13 cellular contexts compared by ENCODE assay signal in the genomic region with DNA sequence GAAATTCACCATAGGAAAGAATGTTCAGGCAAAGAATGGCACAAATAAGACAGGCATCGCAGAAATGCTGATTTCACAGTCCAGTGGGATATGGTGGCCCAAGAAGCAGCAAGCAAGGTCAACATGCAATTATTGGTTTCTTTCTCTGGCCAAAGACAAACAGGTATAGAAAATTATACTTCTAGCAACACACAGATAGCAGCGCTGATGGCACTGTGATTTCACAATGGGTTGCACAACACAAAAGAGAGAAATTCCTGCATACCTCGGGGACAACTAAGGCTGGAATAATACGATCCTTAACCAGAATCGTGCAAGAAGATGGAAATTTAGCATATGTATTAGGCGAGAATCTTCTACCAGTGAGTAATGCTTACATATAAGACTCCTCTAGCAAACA.
"Had no signal": no experiment of that assay in that cellular context is flagged by ENCODE, and none has a peak within 500 bp of the region (broad histone marks: within the 10 kb centered on the region; RNA-seq: fewer than 3 reads in every experiment).

No MANE protein-coding gene starts in this region.

- H3K9ac ChIP-seq: parathyroid adenoma had no signal

- H3K4me1 ChIP-seq: parathyroid adenoma had no signal

- H3K4me3 ChIP-seq: cardiac muscle cell, dorsolateral prefrontal cortex had no signal

- H3K79me2 ChIP-seq: parathyroid adenoma had no signal

- H3K36me3 ChIP-seq: cardiac muscle cell had no signal

- H2AFZ ChIP-seq: parathyroid adenoma had no signal

- ATAC-seq: naive thymus-derived CD4-positive, alpha-beta T cell; stimulated activated effector memory CD8-positive, alpha-beta T cell treated with anti-CD3 and anti-CD28 coated beads, Interleukin-12 subunit alpha, Interleukin-12 subunit beta, amount 100 ng/mL, for 72 hours had no signal

- DNase-seq: activated CD4-positive, alpha-beta T cell treated with anti-CD3 and anti-CD28 coated beads, Interleukin-2, amount 50 U/mL, for 48 hours; activated naive CD4-positive, alpha-beta T cell treated with anti-CD3 and anti-CD28 coated beads for 36 hours; activated T-cell treated with anti-CD3 and anti-CD28 coated beads, Interleukin-2, amount 50 U/mL, for 1 hour; dorsolateral prefrontal cortex; endodermal cell; erythroblast; islet precursor cell; naive thymus-derived CD4-positive, alpha-beta T cell; T1000 had no signal

- H3K27me3 ChIP-seq: cardiac muscle cell had no signal

- H3K27ac ChIP-seq: cardiac muscle cell, dorsolateral prefrontal cortex, parathyroid adenoma had no signal

- FAIRE-seq: urothelium cell line had no signal
